8 cellular contexts compared by ENCODE assay signal in the genomic region with DNA sequence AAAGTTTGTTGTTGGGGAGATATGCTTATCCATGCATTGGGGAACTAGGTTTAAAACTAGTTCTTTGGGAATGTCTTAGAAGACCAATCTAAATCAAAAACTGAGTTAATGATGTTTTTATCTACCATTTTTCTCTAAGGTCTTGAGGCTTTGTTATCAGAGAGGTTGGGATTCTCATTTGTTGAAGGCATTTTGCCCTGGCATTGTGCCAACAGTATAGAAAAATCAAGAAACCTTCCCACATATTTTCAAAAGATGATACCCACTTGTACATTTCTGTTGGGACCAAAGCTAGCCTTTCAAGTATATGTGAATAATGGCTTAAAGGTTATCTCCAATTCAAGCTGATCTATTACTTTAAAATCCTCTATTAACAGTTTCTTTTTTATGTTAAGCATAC.
"Had no signal": no experiment of that assay in that cellular context is flagged by ENCODE, and none has a peak within 500 bp of the region (broad histone marks: within the 10 kb centered on the region; RNA-seq: fewer than 3 reads in every experiment).

No MANE protein-coding gene starts in this region.

- H3K4me3 Mint-ChIP-seq: IgD-negative memory B cell had no signal

- H3K27ac Mint-ChIP-seq: IgD-negative memory B cell had no signal

- H3K4me1 Mint-ChIP-seq: IgD-negative memory B cell had no signal

- DNase-seq: GM23248, GOT3, H7, KBM-7 had no signal

- H3K4me3 ChIP-seq: GM23248, HAP-1 had no signal

- H3K9ac ChIP-seq: GM23248 had no signal

- H2AFZ ChIP-seq: GM23248 had no signal

- H3K4me1 ChIP-seq: HAP-1 had no signal

- H3K36me3 ChIP-seq: HAP-1 had no signal

- ATAC-seq: HCT116 had no signal

- H3K36me3 Mint-ChIP-seq: IgD-negative memory B cell had no signal

- H3K9me3 ChIP-seq: HAP-1 had no signal

- H3K27ac ChIP-seq: GM23248 had no signal

- FAIRE-seq: HTR-8/SVneo had no signal
